ENCODE assay signal across 18 cellular contexts in genomic region chr3:43348852-43349574, GRCh38.
DNase-seq lines count a peak whose midpoint lies in the region; ATAC-seq and TF ChIP-seq lines count a peak whose summit lies in the region.
"Had no signal": no experiment of that assay in that cellular context is flagged by ENCODE, and none has a peak within 500 bp of the region (broad histone marks: within the 10 kb centered on the region; RNA-seq: fewer than 3 reads in every experiment).

No MANE protein-coding gene starts in this region.

- intact Hi-C loops in CD4-positive, alpha-beta T cell (cut with DNase I, micrococcal nuclease) = loop anchor here in 1 of 2 experiments (5.0 kb wide), 1 partner anchor 38 kb away; no protein-coding TSS in a partner anchor
- intact Hi-C loops in activated T-helper 1 cell treated with anti-CD3 and anti-CD28 coated beads, Interleukin-12 subunit alpha, Interleukin-12 subunit beta, Interleukin-2, Interleukin-4 antibody, amounts not matched to agents 30 ng/mL and 10 ng/mL and 1 ng/mL, durations not matched to agents 14 hours and 24 hours and 36 hours (cut with micrococcal nuclease) = loop anchor here (5.0 kb wide), 1 partner anchor 343 kb away; the partner anchor contains the start of gene ABHD5

- CTCF ChIA-PET in CD4-positive, alpha-beta T cell (lab: Charles Lee) = interaction anchor here (1.6 kb wide), 1 partner anchor 29 kb away, joined by 4 read pairs; no protein-coding TSS in a partner anchor
- CTCF ChIA-PET in WTC11 (lab: Charles Lee) = no interaction called here

- WGBS in mesenchymal stem cell = 90% methylated on average over 3 of the region's 4 CpGs

- H3K23ac ChIP-seq in mesenchymal stem cell (ENCODE audit: low read length in 2 of 2) = no peak overlapping the region

- H4K91ac ChIP-seq in mesenchymal stem cell (ENCODE audit: low read length) = no peak overlapping the region

- no peak overlapping the region for H3K4me2 ChIP-seq in mesenchymal stem cell (ENCODE audit: low read length, poor library complexity, severe bottlenecking)

- no peak overlapping the region for H3K27ac ChIP-seq in CD4-positive, alpha-beta T cell (ENCODE audit: low read depth, low read length)
- no peak overlapping the region for H3K27ac ChIP-seq in mesenchymal stem cell (ENCODE audit: low read length, poor library complexity, severe bottlenecking)
- H3K27ac ChIP-seq: body of pancreas, colonic mucosa, upper lobe of right lung had no signal

- H3K27ac Mint-ChIP-seq in T-helper 2 cell treated with Interferon-gamma antibody and Interleukin-4, amounts not matched to agents 5 μg/mL and 100 μg/mL, for 36 hours = peak overlapping the region; percentile 83
- H3K27ac Mint-ChIP-seq in CD4-positive, alpha-beta T cell = peak overlapping the region; percentile 96
- peak overlapping the region; percentile 77 for H3K27ac Mint-ChIP-seq in activated T-helper 1 cell treated with anti-CD3 and anti-CD28 coated beads, Interleukin-12 subunit alpha, Interleukin-12 subunit beta, Interleukin-2, Interleukin-4 antibody, amounts not matched to agents 30 ng/mL and 10 ng/mL and 1 ng/mL, durations not matched to agents 14 hours and 24 hours and 36 hours
- H3K27ac Mint-ChIP-seq in WTC11 = no peak overlapping the region
- H3K27ac Mint-ChIP-seq: B cell had no signal

- H3K4me1 ChIP-seq in mesenchymal stem cell (ENCODE audit: control insufficient read depth, insufficient read depth, low read depth, low read length) = peaks cover 3% of the 10 kb centered on the region
- H3K4me1 ChIP-seq: colonic mucosa, upper lobe of right lung had no signal

- POLR2A ChIA-PET in CD4-positive, alpha-beta T cell (lab: Charles Lee) = interaction anchor here (0.7 to 5.2 kb wide), 4 partner anchors 22 to 278 kb away, joined by 3 to 69 read pairs (median 10); partner anchors contain the start of gene SNRK
- POLR2A ChIA-PET in WTC11 (lab: Charles Lee) = no interaction called here

- no peak overlapping the region for H3K4me3 ChIP-seq in mesenchymal stem cell (ENCODE audit: insufficient read depth in 1 of 2, low read depth in 1 of 2, low read length in 2 of 2)
- H3K4me3 ChIP-seq: body of pancreas, colonic mucosa, upper lobe of right lung had no signal

- peaks cover 25% of the 10 kb centered on the region for H3K9me3 ChIP-seq in CD4-positive, alpha-beta T cell (ENCODE audit: control insufficient read depth, low read length)
- peaks cover 33% of the 10 kb centered on the region for H3K9me3 ChIP-seq in mesenchymal stem cell (ENCODE audit: control insufficient read depth, low read length)
- H3K9me3 ChIP-seq: body of pancreas, colonic mucosa, upper lobe of right lung had no signal

- no peak overlapping the region for H3K18ac ChIP-seq in mesenchymal stem cell (ENCODE audit: low read depth in 1 of 2, low read length in 2 of 2)

- peaks cover 89% of the 10 kb centered on the region for H3K36me3 Mint-ChIP-seq in T-helper 2 cell treated with Interferon-gamma antibody and Interleukin-4, amounts not matched to agents 5 μg/mL and 100 μg/mL, for 36 hours (ENCODE audit: low read depth)
- peaks cover 100% of the 10 kb centered on the region for H3K36me3 Mint-ChIP-seq in CD4-positive, alpha-beta T cell (ENCODE audit: low read depth)
- H3K36me3 Mint-ChIP-seq in activated T-helper 1 cell treated with anti-CD3 and anti-CD28 coated beads, Interleukin-12 subunit alpha, Interleukin-12 subunit beta, Interleukin-2, Interleukin-4 antibody, amounts not matched to agents 30 ng/mL and 10 ng/mL and 1 ng/mL, durations not matched to agents 14 hours and 24 hours and 36 hours (ENCODE audit: low read depth) = peaks cover 77% of the 10 kb centered on the region
- peaks cover 23% of the 10 kb centered on the region for H3K36me3 Mint-ChIP-seq in WTC11

- H3K4me1 Mint-ChIP-seq in T-helper 2 cell treated with Interferon-gamma antibody and Interleukin-4, amounts not matched to agents 5 μg/mL and 100 μg/mL, for 36 hours (ENCODE audit: low read depth) = peaks cover 42% of the 10 kb centered on the region
- peaks cover 79% of the 10 kb centered on the region for H3K4me1 Mint-ChIP-seq in CD4-positive, alpha-beta T cell (ENCODE audit: low read depth)
- H3K4me1 Mint-ChIP-seq in activated T-helper 1 cell treated with anti-CD3 and anti-CD28 coated beads, Interleukin-12 subunit alpha, Interleukin-12 subunit beta, Interleukin-2, Interleukin-4 antibody, amounts not matched to agents 30 ng/mL and 10 ng/mL and 1 ng/mL, durations not matched to agents 14 hours and 24 hours and 36 hours (ENCODE audit: low read depth) = peaks cover 64% of the 10 kb centered on the region
- H3K4me1 Mint-ChIP-seq in WTC11 = peaks cover 18% of the 10 kb centered on the region
- H3K4me1 Mint-ChIP-seq: B cell had no signal

- no peak overlapping the region for H2BK15ac ChIP-seq in mesenchymal stem cell (ENCODE audit: low read depth, poor library complexity, severe bottlenecking)

- no peaks in the 10 kb centered on the region for H3K27me3 ChIP-seq in CD4-positive, alpha-beta T cell (ENCODE audit: control insufficient read depth, insufficient read depth, low read length)
- H3K27me3 ChIP-seq in mesenchymal stem cell (ENCODE audit: control insufficient read depth in 1 of 2, insufficient read depth in 1 of 2, low read length in 2 of 2) = no peaks in the 10 kb centered on the region
- H3K27me3 ChIP-seq: body of pancreas, colonic mucosa, upper lobe of right lung had no signal

- ATAC-seq in CD4-positive, alpha-beta T cell (ENCODE audit: poor library complexity) = no peak
- ATAC-seq in GM19035 (IDR thresholded peaks at IDR 0.05; ENCODE audit: unreplicated experiment) (no peak), WTC11 (no peak)
- ATAC-seq: body of pancreas, PC-3 had no signal

- H3K27me3 Mint-ChIP-seq in T-helper 2 cell treated with Interferon-gamma antibody and Interleukin-4, amounts not matched to agents 5 μg/mL and 100 μg/mL, for 36 hours (ENCODE audit: low read depth) = no peaks in the 10 kb centered on the region
- H3K27me3 Mint-ChIP-seq in CD4-positive, alpha-beta T cell = no peaks in the 10 kb centered on the region
- no peaks in the 10 kb centered on the region for H3K27me3 Mint-ChIP-seq in activated T-helper 1 cell treated with anti-CD3 and anti-CD28 coated beads, Interleukin-12 subunit alpha, Interleukin-12 subunit beta, Interleukin-2, Interleukin-4 antibody, amounts not matched to agents 30 ng/mL and 10 ng/mL and 1 ng/mL, durations not matched to agents 14 hours and 24 hours and 36 hours (ENCODE audit: insufficient read depth)
- H3K27me3 Mint-ChIP-seq in WTC11 (ENCODE audit: low read depth) = peaks cover 16% of the 10 kb centered on the region
- H3K27me3 Mint-ChIP-seq: B cell had no signal

- no peak for DNase-seq in T-helper 2 cell treated with Interferon-gamma antibody and Interleukin-4, amounts not matched to agents 5 μg/mL and 100 μg/mL, for 36 hours (ENCODE audit: low spot score)
- DNase-seq in T-helper 2 cell = no peak
- DNase-seq in CD4-positive, alpha-beta T cell = no peak
- no peak for DNase-seq in activated T-helper 1 cell treated with anti-CD3 and anti-CD28 coated beads, Interleukin-12 subunit alpha, Interleukin-12 subunit beta, Interleukin-2, Interleukin-4 antibody, amounts not matched to agents 30 ng/mL and 10 ng/mL and 1 ng/mL, durations not matched to agents 14 hours and 24 hours and 36 hours (ENCODE audit: low spot score)
- no peak for DNase-seq in mesenchymal stem cell
- DNase-seq in SKM-1 treated with dmso at 0.1 percent for 144 hours (lab: John Stamatoyannopoulos, UW; ENCODE audit: unreplicated experiment) = no peak
- DNase-seq in WTC11 (ENCODE audit: low spot score) = no peak
- DNase-seq: 8988T, body of pancreas, colonic mucosa, NCI-H187 treated with DMSO at 0.1 percent for 48 hours, NCI-H226, PC-3, right cardiac atrium, SHP77, upper lobe of right lung had no signal

- H3K36me3 ChIP-seq in mesenchymal stem cell (ENCODE audit: control insufficient read depth in 1 of 2, insufficient read depth in 2 of 2, low read depth in 1 of 2, low read length in 2 of 2) = peaks cover 29 to 70% of the 10 kb centered on the region in 2 experiments
- H3K36me3 ChIP-seq: colonic mucosa had no signal

- H2BK120ac ChIP-seq in mesenchymal stem cell (ENCODE audit: low read depth, low read length) = no peak overlapping the region

- no peak overlapping the region for H3K4ac ChIP-seq in mesenchymal stem cell (ENCODE audit: low read depth in 1 of 2, low read length in 2 of 2)

- H3K14ac ChIP-seq in mesenchymal stem cell (ENCODE audit: low read length in 2 of 2) = no peak overlapping the region

- no peak for TF ChIP-seq CTCF in CD4-positive, alpha-beta T cell (IDR thresholded peaks at IDR 0.05)
- no peak for TF ChIP-seq CTCF in WTC11 (IDR thresholded peaks at IDR 0.05)

- H2BK12ac ChIP-seq in mesenchymal stem cell (ENCODE audit: low read length in 2 of 2) = no peak overlapping the region

- H3K9ac ChIP-seq in mesenchymal stem cell (ENCODE audit: low read length) = no peak overlapping the region

- peaks cover 32% of the 10 kb centered on the region for H3K9me3 Mint-ChIP-seq in T-helper 2 cell treated with Interferon-gamma antibody and Interleukin-4, amounts not matched to agents 5 μg/mL and 100 μg/mL, for 36 hours
- peaks cover 18% of the 10 kb centered on the region for H3K9me3 Mint-ChIP-seq in CD4-positive, alpha-beta T cell
- H3K9me3 Mint-ChIP-seq in activated T-helper 1 cell treated with anti-CD3 and anti-CD28 coated beads, Interleukin-12 subunit alpha, Interleukin-12 subunit beta, Interleukin-2, Interleukin-4 antibody, amounts not matched to agents 30 ng/mL and 10 ng/mL and 1 ng/mL, durations not matched to agents 14 hours and 24 hours and 36 hours = peaks cover 41% of the 10 kb centered on the region
- peaks cover 8% of the 10 kb centered on the region; the same call in 1 of the 2 replicates for H3K9me3 Mint-ChIP-seq in WTC11

- H3K79me1 ChIP-seq in mesenchymal stem cell (replicated peaks; ENCODE audit: low read length, poor library complexity, severe bottlenecking) = peaks cover 20% of the 10 kb centered on the region

- H4K8ac ChIP-seq in mesenchymal stem cell (ENCODE audit: low read length) = peak overlapping the region; percentile 27

- H2AK5ac ChIP-seq in mesenchymal stem cell (ENCODE audit: low read length, severe bottlenecking) = no peak overlapping the region

- peak overlapping the region; percentile 50 for H3K4me3 Mint-ChIP-seq in T-helper 2 cell treated with Interferon-gamma antibody and Interleukin-4, amounts not matched to agents 5 μg/mL and 100 μg/mL, for 36 hours
- peak overlapping the region; percentile 59 for H3K4me3 Mint-ChIP-seq in CD4-positive, alpha-beta T cell
- peak overlapping the region; percentile 49 for H3K4me3 Mint-ChIP-seq in activated T-helper 1 cell treated with anti-CD3 and anti-CD28 coated beads, Interleukin-12 subunit alpha, Interleukin-12 subunit beta, Interleukin-2, Interleukin-4 antibody, amounts not matched to agents 30 ng/mL and 10 ng/mL and 1 ng/mL, durations not matched to agents 14 hours and 24 hours and 36 hours
- no peak overlapping the region for H3K4me3 Mint-ChIP-seq in WTC11
- H3K4me3 Mint-ChIP-seq: B cell had no signal

- no peak overlapping the region for H2AFZ ChIP-seq in mesenchymal stem cell (ENCODE audit: low read depth, low read length)

- H2BK5ac ChIP-seq in mesenchymal stem cell (ENCODE audit: low read depth, low read length, poor library complexity, severe bottlenecking) = no peak overlapping the region

TF ChIP-seq in WTC11, 78 proteins besides CTCF, POLR2A, EP300 and RAD21 (continues in another document):
- TF ChIP-seq JAZF1 (CRISPR knock-in tag; IDR thresholded peaks at IDR 0.05) (no peak), HMGA2 (CRISPR knock-in tag; IDR thresholded peaks at IDR 0.05) (no peak)
